ENCODE assay signal across 11 cellular contexts in the genomic region with DNA sequence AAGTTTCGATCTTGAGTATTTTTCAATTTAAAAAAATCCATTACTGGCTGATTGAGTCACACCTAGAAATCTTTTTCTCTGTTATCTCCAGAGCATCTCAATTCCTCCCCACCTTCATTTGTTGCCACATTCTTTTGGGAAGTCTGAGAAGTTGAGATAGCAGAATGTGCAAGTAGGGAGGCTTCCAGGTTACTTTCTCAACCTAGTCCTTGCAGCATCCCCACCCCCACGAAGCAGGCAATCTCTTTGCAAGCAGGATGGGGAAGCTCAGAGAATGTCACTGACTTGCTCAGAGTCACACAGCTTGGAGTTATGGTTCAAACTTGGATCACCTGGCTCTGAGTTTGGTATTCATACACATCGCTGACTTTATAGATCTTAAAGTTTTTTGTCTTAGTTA. TPM values are rescaled to one million over a fixed set of nuclear protein-coding genes. Genes with fewer than 3 reads are reported as not detected.
DNase-seq lines count a peak whose midpoint lies in the region; ATAC-seq, FAIRE-seq and TF ChIP-seq lines count a peak whose summit lies in the region.
"Had no signal": no experiment of that assay in that cellular context is flagged by ENCODE, and none has a peak within 500 bp of the region (broad histone marks: within the 10 kb centered on the region; RNA-seq: fewer than 3 reads in every experiment).

No MANE protein-coding gene starts in this region.

- peak overlapping the region; percentile 90 for H3K27ac Mint-ChIP-seq in activated CD8-positive, alpha-beta memory T cell treated with anti-CD3 and anti-CD28 coated beads, Interleukin-2, amount 10 ng/mL, durations not matched to agents 7 days and 5 days
- peak overlapping the region; percentile 97 for H3K27ac Mint-ChIP-seq in T-helper 1 cell treated with Interleukin-12 subunit alpha and Interleukin-12 subunit beta and Interleukin-4 antibody, amounts not matched to agents 30 μg/mL and 1 μg/mL, for 36 hours
- peak overlapping the region; percentile 56 for H3K27ac Mint-ChIP-seq in stimulated activated effector memory CD8-positive, alpha-beta T cell treated with anti-CD3 and anti-CD28 coated beads, Interleukin-12 subunit alpha, Interleukin-12 subunit beta, amount 100 ng/mL, for 72 hours

- H3K4me1 Mint-ChIP-seq in activated CD8-positive, alpha-beta memory T cell treated with anti-CD3 and anti-CD28 coated beads, Interleukin-2, amount 10 ng/mL, durations not matched to agents 7 days and 5 days: peaks cover 25% of the 10 kb centered on the region
- peaks cover 23% of the 10 kb centered on the region for H3K4me1 Mint-ChIP-seq in T-helper 1 cell treated with Interleukin-12 subunit alpha and Interleukin-12 subunit beta and Interleukin-4 antibody, amounts not matched to agents 30 μg/mL and 1 μg/mL, for 36 hours (ENCODE audit: low read depth)
- peaks cover 24% of the 10 kb centered on the region for H3K4me1 Mint-ChIP-seq in stimulated activated effector memory CD8-positive, alpha-beta T cell treated with anti-CD3 and anti-CD28 coated beads, Interleukin-12 subunit alpha, Interleukin-12 subunit beta, amount 100 ng/mL, for 72 hours

- no peaks in the 10 kb centered on the region for H3K36me3 Mint-ChIP-seq in activated CD8-positive, alpha-beta memory T cell treated with anti-CD3 and anti-CD28 coated beads, Interleukin-2, amount 10 ng/mL, durations not matched to agents 7 days and 5 days
- peaks cover 2% of the 10 kb centered on the region for H3K36me3 Mint-ChIP-seq in T-helper 1 cell treated with Interleukin-12 subunit alpha and Interleukin-12 subunit beta and Interleukin-4 antibody, amounts not matched to agents 30 μg/mL and 1 μg/mL, for 36 hours (ENCODE audit: low read depth)
- no peaks in the 10 kb centered on the region for H3K36me3 Mint-ChIP-seq in stimulated activated effector memory CD8-positive, alpha-beta T cell treated with anti-CD3 and anti-CD28 coated beads, Interleukin-12 subunit alpha, Interleukin-12 subunit beta, amount 100 ng/mL, for 72 hours

- no peak for FAIRE-seq in GM19239 (lab: Jason Lieb, UNC)

- H3K27me3 Mint-ChIP-seq in activated CD8-positive, alpha-beta memory T cell treated with anti-CD3 and anti-CD28 coated beads, Interleukin-2, amount 10 ng/mL, durations not matched to agents 7 days and 5 days: no peaks in the 10 kb centered on the region
- no peaks in the 10 kb centered on the region for H3K27me3 Mint-ChIP-seq in T-helper 1 cell treated with Interleukin-12 subunit alpha and Interleukin-12 subunit beta and Interleukin-4 antibody, amounts not matched to agents 30 μg/mL and 1 μg/mL, for 36 hours (ENCODE audit: low read depth)

- no peak for ATAC-seq in activated CD8-positive, alpha-beta memory T cell treated with anti-CD3 and anti-CD28 coated beads, Interleukin-2, amount 10 ng/mL, durations not matched to agents 7 days and 5 days
- ATAC-seq in stimulated activated effector memory CD8-positive, alpha-beta T cell treated with anti-CD3 and anti-CD28 coated beads, Interleukin-12 subunit alpha, Interleukin-12 subunit beta, amount 100 ng/mL, for 72 hours: no peak
- ATAC-seq in HG03025 (IDR thresholded peaks at IDR 0.05; ENCODE audit: low FRiP score, unreplicated experiment): no peak
- ATAC-seq: mucosa of descending colon had no signal

- no peak for DNase-seq in activated CD8-positive, alpha-beta memory T cell treated with anti-CD3 and anti-CD28 coated beads, Interleukin-2, amount 10 ng/mL, durations not matched to agents 7 days and 5 days
- no peak for DNase-seq in activated CD8-positive, alpha-beta memory T cell treated with anti-CD3 and anti-CD28 coated beads, Interleukin-2, amount 50 U/mL, for 4 hours
- DNase-seq in erythroblast (lab: John Stamatoyannopoulos, UW): peak; percentile 15 to 52
- DNase-seq in stimulated activated effector memory CD8-positive, alpha-beta T cell treated with anti-CD3 and anti-CD28 coated beads, Interleukin-12 subunit alpha, Interleukin-12 subunit beta, amount 100 ng/mL, for 72 hours (ENCODE audit: low spot score in 2 of 2): no peak
- DNase-seq in GM19239 (ENCODE audit: insufficient read length, low spot score): no peak
- DNase-seq in GM20000 (ENCODE audit: low spot score): no peak
- DNase-seq: GDM1, mucosa of descending colon, T1000 had no signal

- no peak for TF ChIP-seq POLR2A in erythroblast (IDR thresholded peaks at IDR 0.05; ENCODE audit: low read length)

- no peak for TF ChIP-seq CTCF in GM20000 (IDR thresholded peaks at IDR 0.05; ENCODE audit: extremely low read depth, missing control alignments)

- CTCF ChIA-PET in activated CD8-positive, alpha-beta memory T cell treated with anti-CD3 and anti-CD28 coated beads, Interleukin-2, amount 10 ng/mL, durations not matched to agents 7 days and 5 days (lab: Charles Lee): interaction anchor here (2.4 kb wide), 1 partner anchor 213 kb away, joined by 6 read pairs; no protein-coding TSS in a partner anchor

- H3K9me3 Mint-ChIP-seq in activated CD8-positive, alpha-beta memory T cell treated with anti-CD3 and anti-CD28 coated beads, Interleukin-2, amount 10 ng/mL, durations not matched to agents 7 days and 5 days (ENCODE audit: low read depth): no peaks in the 10 kb centered on the region
- no peaks in the 10 kb centered on the region for H3K9me3 Mint-ChIP-seq in T-helper 1 cell treated with Interleukin-12 subunit alpha and Interleukin-12 subunit beta and Interleukin-4 antibody, amounts not matched to agents 30 μg/mL and 1 μg/mL, for 36 hours
- no peaks in the 10 kb centered on the region for H3K9me3 Mint-ChIP-seq in stimulated activated effector memory CD8-positive, alpha-beta T cell treated with anti-CD3 and anti-CD28 coated beads, Interleukin-12 subunit alpha, Interleukin-12 subunit beta, amount 100 ng/mL, for 72 hours

- H3K4me3 Mint-ChIP-seq in activated CD8-positive, alpha-beta memory T cell treated with anti-CD3 and anti-CD28 coated beads, Interleukin-2, amount 10 ng/mL, durations not matched to agents 7 days and 5 days: no peak overlapping the region
- peak overlapping the region; percentile 65 for H3K4me3 Mint-ChIP-seq in T-helper 1 cell treated with Interleukin-12 subunit alpha and Interleukin-12 subunit beta and Interleukin-4 antibody, amounts not matched to agents 30 μg/mL and 1 μg/mL, for 36 hours
- H3K4me3 Mint-ChIP-seq in stimulated activated effector memory CD8-positive, alpha-beta T cell treated with anti-CD3 and anti-CD28 coated beads, Interleukin-12 subunit alpha, Interleukin-12 subunit beta, amount 100 ng/mL, for 72 hours: peak overlapping the region; percentile 38

RNA-seq across cellular contexts. Expression of gene LCLAT1, which starts 26.0 kb away (rescaled TPM):
- total RNA-seq in activated CD8-positive, alpha-beta memory T cell treated with anti-CD3 and anti-CD28 coated beads, Interleukin-2, amount 10 ng/mL, durations not matched to agents 7 days and 5 days: 10 to 100 TPM; 18.6 to 22.8 TPM

Comparison
In these comparisons a context has a peak if more than half of its experiments do, and no peak if none do; other contexts are left out.
1. DNase-seq: peak in erythroblast (2 of 2); none in activated CD8-positive, alpha-beta memory T cell treated with anti-CD3 and anti-CD28 coated beads, Interleukin-2, amount 10 ng/mL, durations not matched to agents 7 days and 5 days (single experiment), activated CD8-positive, alpha-beta memory T cell treated with anti-CD3 and anti-CD28 coated beads, Interleukin-2, amount 50 U/mL, for 4 hours (single experiment), stimulated activated effector memory CD8-positive, alpha-beta T cell treated with anti-CD3 and anti-CD28 coated beads, Interleukin-12 subunit alpha, Interleukin-12 subunit beta, amount 100 ng/mL, for 72 hours (0 of 2), GM19239 (single experiment) and GM20000 (single experiment).
2. Peak in every context shown above with its lines, with median percentiles within 50 percentile points of each other: H3K27ac Mint-ChIP-seq.